Comparison of ENCODE assay signal across 8 cellular contexts in genomic region chr1:116373451-116374339, GRCh38. TPM values are rescaled to one million over a fixed set of nuclear protein-coding genes. Genes with fewer than 3 reads are reported as not detected.
DNase-seq lines count a peak whose midpoint lies in the region; ATAC-seq and TF ChIP-seq lines count a peak whose summit lies in the region.

No MANE protein-coding gene starts in this region.

- H3K27ac Mint-ChIP-seq in naive thymus-derived CD4-positive, alpha-beta T cell, result peak overlapping the region; percentile 89 to 98 (median 96)

- peak overlapping the region; percentile 91 to 99 (median 98) for H3K4me3 Mint-ChIP-seq in naive thymus-derived CD4-positive, alpha-beta T cell

- H3K36me3 ChIP-seq in naive thymus-derived CD4-positive, alpha-beta T cell (ENCODE audit: control insufficient read depth in 2 of 3, insufficient read depth in 3 of 3, low read length in 3 of 3), result peaks cover 0 to 8% (median 0%) of the 10 kb centered on the region in 3 experiments

- H3K4me3 ChIP-seq in GM12865 (ENCODE audit: low read depth, low read length), result peak overlapping the region; percentile 96
- H3K4me3 ChIP-seq in naive thymus-derived CD4-positive, alpha-beta T cell (ENCODE audit: low read length), result peak overlapping the region; percentile 94

- no peaks in the 10 kb centered on the region for H3K27me3 ChIP-seq in naive thymus-derived CD4-positive, alpha-beta T cell (ENCODE audit: control insufficient read depth in 2 of 2, insufficient read depth in 2 of 2, low read length in 2 of 2)

- H3K27me3 Mint-ChIP-seq in naive thymus-derived CD4-positive, alpha-beta T cell, result peaks cover 0 to 26% (median 0%) of the 10 kb centered on the region in 5 donors

- DNase-seq in GM12865 (ENCODE audit: low read depth) (peak; percentile 71), NOMO-1 treated with dmso at 0.1 percent for 144 hours (lab: John Stamatoyannopoulos, UW; ENCODE audit: unreplicated experiment) (peak; percentile 42), activated T-helper 1 cell treated with Interleukin-2 at 50 U/mL for 16 hours (ENCODE audit: low read depth) (peak; percentile 33), fibroblast of gingiva (ENCODE audit: low read depth) (peak; percentile 44), substantia nigra (lab: John Stamatoyannopoulos, UW) (peak in 38 of 49 donors; percentile 11 to 96 (median 45)), NCI-H226 (no peak)
- peak; percentile 40 to 67 (median 56) for DNase-seq in naive thymus-derived CD4-positive, alpha-beta T cell

- CTCF ChIA-PET in naive thymus-derived CD4-positive, alpha-beta T cell (lab: Charles Lee), result interaction anchor here (1.1 to 3.0 kb wide), 2 partner anchors 141 kb away, joined by 3 to 17 read pairs; no protein-coding TSS in a partner anchor

- POLR2A ChIA-PET in naive thymus-derived CD4-positive, alpha-beta T cell (lab: Charles Lee), result interaction anchor here (0.6 to 9.3 kb wide), 19 partner anchors 8 to 142 kb away, joined by 3 to 103 read pairs (median 7); no protein-coding TSS in a partner anchor

- H3K9me3 ChIP-seq in naive thymus-derived CD4-positive, alpha-beta T cell (ENCODE audit: control insufficient read depth in 2 of 3, low read length in 3 of 3), result no peaks in the 10 kb centered on the region

- peaks cover 19 to 54% (median 42%) of the 10 kb centered on the region in 7 donors for H3K4me1 Mint-ChIP-seq in naive thymus-derived CD4-positive, alpha-beta T cell

- intact Hi-C loops in naive thymus-derived CD4-positive, alpha-beta T cell (cut with micrococcal nuclease), result loop anchor here (1.0 to 10.0 kb wide), 12 partner anchors 21 to 1234 kb away; partner anchors contain the start of genes CD101 (in 1 of the 2), CD58 (in 1 of the 2), MAN1A2 (in 1 of the 2) and TENT5C (in 1 of the 2)

- no peak for TF ChIP-seq CTCF in GM12865 (IDR thresholded peaks at IDR 0.05; ENCODE audit: insufficient read depth, low read depth, low read length, missing control alignments)

- peaks cover 25 to 26% of the 10 kb centered on the region in 2 donors for H3K4me1 ChIP-seq in naive thymus-derived CD4-positive, alpha-beta T cell (ENCODE audit: control insufficient read depth in 2 of 2, insufficient read depth in 2 of 2, low read length in 2 of 2)

- peak; percentile 17 for ATAC-seq in HG02943 (IDR thresholded peaks at IDR 0.05; ENCODE audit: low read depth, unreplicated experiment)
- peak; percentile 18 for ATAC-seq in naive thymus-derived CD4-positive, alpha-beta T cell

- H3K27ac ChIP-seq in naive thymus-derived CD4-positive, alpha-beta T cell (ENCODE audit: low read depth, low read length), result peak overlapping the region; percentile 98
- peak overlapping the region; percentile 77 for H3K27ac ChIP-seq in substantia nigra (ENCODE audit: low read depth, low read length, poor library complexity, severe bottlenecking)

- no peaks in the 10 kb centered on the region for H3K9me3 Mint-ChIP-seq in naive thymus-derived CD4-positive, alpha-beta T cell

- H3K36me3 Mint-ChIP-seq in naive thymus-derived CD4-positive, alpha-beta T cell, result peaks cover 0 to 9% (median 4%) of the 10 kb centered on the region in 5 donors

RNA-seq across cellular contexts. Expression of gene ATP1A1, which starts 0.7 kb away (rescaled TPM):
- total RNA-seq in naive thymus-derived CD4-positive, alpha-beta T cell, result 100 to 1,000 TPM; 228 to 315 (median 287) TPM
- polyA plus RNA-seq in naive thymus-derived CD4-positive, alpha-beta T cell, result 10 to 100 TPM; 75.0 to 86.0 TPM
